In genomic region chr19:40392123-40392522, GRCh38 we compare ENCODE assay signal across 2 cellular contexts.
TF ChIP-seq lines count a peak whose summit lies in the region.

No MANE protein-coding gene starts in this region.

TF ChIP-seq in HEK293, 187 proteins besides CTCF, POLR2A, EP300 and RAD21:
- TF ChIP-seq ZFHX2 (tag by site-specific recombination; conservative IDR thresholded peaks at IDR 0.05) (peak; percentile 73), GLIS2 (tag by site-specific recombination; IDR thresholded peaks at IDR 0.05) (0 out of 2 replicates have a peak, but pooled peaks have one; percentile 18), ZNF837 (tag by site-specific recombination; IDR thresholded peaks at IDR 0.05) (0 out of 2 replicates have a peak, but pooled peaks have one; percentile 17), EGR2 (tag by site-specific recombination; IDR thresholded peaks at IDR 0.05; ENCODE audit: low read depth) (peak; percentile 76), ZNF280C (tag by site-specific recombination; IDR thresholded peaks at IDR 0.05) (no peak), ZIC2 (tag by site-specific recombination; IDR thresholded peaks at IDR 0.05) (no peak), GLIS1 (tag by site-specific recombination; IDR thresholded peaks at IDR 0.05) (no peak)
- TF ChIP-seq, protein P1, sequence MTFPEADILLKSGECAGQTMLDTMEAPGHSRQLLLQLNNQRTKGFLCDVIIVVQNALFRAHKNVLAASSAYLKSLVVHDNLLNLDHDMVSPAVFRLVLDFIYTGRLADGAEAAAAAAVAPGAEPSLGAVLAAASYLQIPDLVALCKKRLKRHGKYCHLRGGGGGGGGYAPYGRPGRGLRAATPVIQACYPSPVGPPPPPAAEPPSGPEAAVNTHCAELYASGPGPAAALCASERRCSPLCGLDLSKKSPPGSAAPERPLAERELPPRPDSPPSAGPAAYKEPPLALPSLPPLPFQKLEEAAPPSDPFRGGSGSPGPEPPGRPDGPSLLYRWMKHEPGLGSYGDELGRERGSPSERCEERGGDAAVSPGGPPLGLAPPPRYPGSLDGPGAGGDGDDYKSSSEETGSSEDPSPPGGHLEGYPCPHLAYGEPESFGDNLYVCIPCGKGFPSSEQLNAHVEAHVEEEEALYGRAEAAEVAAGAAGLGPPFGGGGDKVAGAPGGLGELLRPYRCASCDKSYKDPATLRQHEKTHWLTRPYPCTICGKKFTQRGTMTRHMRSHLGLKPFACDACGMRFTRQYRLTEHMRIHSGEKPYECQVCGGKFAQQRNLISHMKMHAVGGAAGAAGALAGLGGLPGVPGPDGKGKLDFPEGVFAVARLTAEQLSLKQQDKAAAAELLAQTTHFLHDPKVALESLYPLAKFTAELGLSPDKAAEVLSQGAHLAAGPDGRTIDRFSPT (tag by site-specific recombination; IDR thresholded peaks at IDR 0.05): no peak; the same call in 1 of the 2 replicates

TF ChIP-seq in K562, 482 proteins besides CTCF, POLR2A, EP300 and RAD21:
- no peak for TF ChIP-seq ZNF79 (CRISPR knock-in tag; IDR thresholded peaks at IDR 0.05; ENCODE audit: low read depth)
- TF ChIP-seq, protein P2, sequence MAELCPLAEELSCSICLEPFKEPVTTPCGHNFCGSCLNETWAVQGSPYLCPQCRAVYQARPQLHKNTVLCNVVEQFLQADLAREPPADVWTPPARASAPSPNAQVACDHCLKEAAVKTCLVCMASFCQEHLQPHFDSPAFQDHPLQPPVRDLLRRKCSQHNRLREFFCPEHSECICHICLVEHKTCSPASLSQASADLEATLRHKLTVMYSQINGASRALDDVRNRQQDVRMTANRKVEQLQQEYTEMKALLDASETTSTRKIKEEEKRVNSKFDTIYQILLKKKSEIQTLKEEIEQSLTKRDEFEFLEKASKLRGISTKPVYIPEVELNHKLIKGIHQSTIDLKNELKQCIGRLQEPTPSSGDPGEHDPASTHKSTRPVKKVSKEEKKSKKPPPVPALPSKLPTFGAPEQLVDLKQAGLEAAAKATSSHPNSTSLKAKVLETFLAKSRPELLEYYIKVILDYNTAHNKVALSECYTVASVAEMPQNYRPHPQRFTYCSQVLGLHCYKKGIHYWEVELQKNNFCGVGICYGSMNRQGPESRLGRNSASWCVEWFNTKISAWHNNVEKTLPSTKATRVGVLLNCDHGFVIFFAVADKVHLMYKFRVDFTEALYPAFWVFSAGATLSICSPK (IDR thresholded peaks at IDR 0.05; ENCODE audit: borderline replicate concordance): no peak
- no peak for TF ChIP-seq ZNF699 (CRISPR knock-in tag; IDR thresholded peaks at IDR 0.05; ENCODE audit: insufficient replicate concordance)
- TF ChIP-seq EGR1 (conservative IDR thresholded peaks at IDR 0.05): peak; percentile 69
- no peak for TF ChIP-seq L3MBTL2 (IDR thresholded peaks at IDR 0.05)
TF ChIP-seq in K562: peak in this region for 1.
